13 cellular contexts compared by ENCODE assay signal in the genomic region with DNA sequence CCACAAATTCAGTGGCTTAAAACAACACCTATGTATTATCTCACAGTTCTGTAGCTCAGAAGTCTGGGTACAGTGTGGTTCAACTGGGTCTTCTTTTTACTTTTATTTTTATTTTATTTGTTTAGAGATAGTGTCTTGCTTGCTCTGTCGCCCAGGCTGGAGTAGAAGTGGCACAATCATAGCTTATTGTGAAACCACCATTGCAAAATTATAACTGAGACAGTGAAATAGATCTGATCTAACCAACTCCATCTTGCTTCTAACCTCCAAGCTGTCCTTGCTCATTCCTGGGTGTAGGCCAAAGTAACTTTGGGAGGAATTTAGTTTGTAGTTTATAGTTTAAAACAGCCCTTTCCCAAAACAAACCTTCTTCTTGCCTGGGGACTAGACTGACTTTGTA.
DNase-seq lines count a peak whose midpoint lies in the region; ATAC-seq and TF ChIP-seq lines count a peak whose summit lies in the region.
"Had no signal": no experiment of that assay in that cellular context is flagged by ENCODE, and none has a peak within 500 bp of the region (broad histone marks: within the 10 kb centered on the region; RNA-seq: fewer than 3 reads in every experiment).

No MANE protein-coding gene starts in this region.

- no peak overlapping the region for H3K27ac ChIP-seq in HL-60 (replicated peaks)
- peak overlapping the region; percentile 55 for H3K27ac ChIP-seq in adipose tissue (ENCODE audit: low read depth, low read length)
- H3K27ac ChIP-seq: suprapubic skin had no signal

- no peak for ATAC-seq in HG03521 (IDR thresholded peaks at IDR 0.05; ENCODE audit: unreplicated experiment)
- ATAC-seq in HG02759 (IDR thresholded peaks at IDR 0.05; ENCODE audit: unreplicated experiment) = no peak

- TF ChIP-seq CTCF in HL-60 (IDR thresholded peaks at IDR 0.05; ENCODE audit: insufficient read depth, low read length) (no peak), fibroblast of the aortic adventitia (IDR thresholded peaks at IDR 0.05; ENCODE audit: insufficient read depth, low read length) (no peak)

- H3K27me3 ChIP-seq in HL-60 (ENCODE audit: insufficient read depth, poor library complexity, severe bottlenecking) = no peaks in the 10 kb centered on the region
- H3K27me3 ChIP-seq: suprapubic skin had no signal

- 44 to 71% (median 52%) methylated on average over 1 of the region's 1 CpG for WGBS in adipose tissue, 3 donors

- no peak overlapping the region for H3K4me3 ChIP-seq in HL-60 (replicated peaks; ENCODE audit: insufficient read depth, low read length)
- no peak overlapping the region for H3K4me3 ChIP-seq in fibroblast of the aortic adventitia (ENCODE audit: low read depth, low read length)
- H3K4me3 ChIP-seq: suprapubic skin had no signal

- DNase-seq in HL-60 (ENCODE audit: low read depth in 1 of 2, low spot score in 1 of 2) (peak; percentile 54 to 58), fibroblast of the aortic adventitia (ENCODE audit: low read depth) (peak; percentile 87), stromal cell of bone marrow (ENCODE audit: low read depth) (peak; percentile 60), hypothalamus (lab: John Stamatoyannopoulos, UW) (no peak)
- DNase-seq: activated naive CD8-positive, alpha-beta T cell treated with anti-CD3 and anti-CD28 coated beads, Interleukin-2, amount 10 ng/mL, durations not matched to agents 7 days and 5 days; DMS79 treated with DMSO at 0.1 percent for 48 hours; effector CD4-positive, alpha-beta T cell; Karpas-422; NCI-H2171 had no signal

Comparison
In these comparisons a context has a peak if more than half of its experiments do, and no peak if none do; other contexts are left out.
1. DNase-seq: peak in HL-60 (2 of 2), fibroblast of the aortic adventitia (single experiment) and stromal cell of bone marrow (single experiment); none in hypothalamus (0 of 51).